ENCODE assay signal across 21 cellular contexts in genomic region chr21:44322621-44323325, GRCh38. TPM values are rescaled to one million over a fixed set of nuclear protein-coding genes. Genes with fewer than 3 reads are reported as not detected.
DNase-seq lines count a peak whose midpoint lies in the region; ATAC-seq and TF ChIP-seq lines count a peak whose summit lies in the region.
"Had no signal": no experiment of that assay in that cellular context is flagged by ENCODE, and none has a peak within 500 bp of the region (broad histone marks: within the 10 kb centered on the region; RNA-seq: fewer than 3 reads in every experiment).

No MANE protein-coding gene starts in this region.

- H2BK12ac ChIP-seq in neuronal stem cell (ENCODE audit: low read length) = no peak overlapping the region

- H2BK15ac ChIP-seq in neuronal stem cell (ENCODE audit: low read length) = no peak overlapping the region

- H3K27me3 ChIP-seq in neuronal stem cell (ENCODE audit: control insufficient read depth in 3 of 3, insufficient read depth in 3 of 3, low read depth in 1 of 3, low read length in 3 of 3) (no peaks in the 10 kb centered on the region), upper lobe of right lung (no peaks in the 10 kb centered on the region)
- H3K27me3 ChIP-seq: BE2C had no signal

- intact Hi-C loops in upper lobe of right lung (cut with DNase I) = no loop called here
- intact Hi-C loops in activated CD4-positive, alpha-beta T cell treated with anti-CD3 and anti-CD28 coated beads, Interleukin-2, amount 10 ng/mL, durations not matched to agents 24 days and 14 days (cut with micrococcal nuclease) = no loop called here

- H3K27ac Mint-ChIP-seq in activated T-cell treated with anti-CD3 and anti-CD28 coated beads, Interleukin-2, amount 50 U/mL, for 24 hours = peak overlapping the region; percentile 63
- H3K27ac Mint-ChIP-seq in activated CD4-positive, alpha-beta T cell treated with anti-CD3 and anti-CD28 coated beads, Interleukin-2, amount 10 ng/mL, durations not matched to agents 24 days and 14 days = no peak overlapping the region
- H3K27ac Mint-ChIP-seq: CD4-positive, CD25-positive, alpha-beta regulatory T cell had no signal

- H3K14ac ChIP-seq in neuronal stem cell (ENCODE audit: low read length) = no peak overlapping the region

- H4K91ac ChIP-seq in neuronal stem cell (ENCODE audit: low read depth, low read length, poor library complexity) = no peak overlapping the region

- no peaks in the 10 kb centered on the region for H3K27me3 Mint-ChIP-seq in activated T-cell treated with anti-CD3 and anti-CD28 coated beads, Interleukin-2, amount 50 U/mL, for 24 hours
- H3K27me3 Mint-ChIP-seq in activated CD4-positive, alpha-beta T cell treated with anti-CD3 and anti-CD28 coated beads, Interleukin-2, amount 10 ng/mL, durations not matched to agents 24 days and 14 days = no peaks in the 10 kb centered on the region
- H3K27me3 Mint-ChIP-seq: CD4-positive, CD25-positive, alpha-beta regulatory T cell; CD8-positive, alpha-beta memory T cell had no signal

- H3K9me3 ChIP-seq in neuronal stem cell (replicated peaks in 1 of 2; ENCODE audit: control insufficient read depth in 2 of 2, insufficient read depth in 1 of 2, low read depth in 1 of 2, low read length in 2 of 2) (no peaks in the 10 kb centered on the region), upper lobe of right lung (no peaks in the 10 kb centered on the region)
- H3K9me3 ChIP-seq: BE2C, HAP-1 had no signal

- H3K4me1 ChIP-seq in neuronal stem cell (ENCODE audit: control insufficient read depth in 2 of 2, insufficient read depth in 1 of 2, low read depth in 1 of 2, low read length in 2 of 2) = no peaks in the 10 kb centered on the region
- no peaks in the 10 kb centered on the region for H3K4me1 ChIP-seq in upper lobe of right lung
- H3K4me1 ChIP-seq: HAP-1 had no signal

- no peak for TF ChIP-seq CTCF in upper lobe of right lung (IDR thresholded peaks at IDR 0.05)

- no peak overlapping the region for H3K4me3 ChIP-seq in neuronal stem cell (ENCODE audit: low read length in 2 of 2)
- H3K4me3 ChIP-seq in upper lobe of right lung = no peak overlapping the region
- H3K4me3 ChIP-seq: GM23248, HAP-1 had no signal

- no peak overlapping the region for H2BK120ac ChIP-seq in neuronal stem cell (ENCODE audit: low read depth, low read length)

- no peak overlapping the region for H2AFZ ChIP-seq in neuronal stem cell (ENCODE audit: low read length)
- H2AFZ ChIP-seq: GM23248 had no signal

- H3K23ac ChIP-seq in neuronal stem cell (ENCODE audit: low read depth, low read length, poor library complexity) = no peak overlapping the region

- H4K8ac ChIP-seq in neuronal stem cell (ENCODE audit: low read depth, low read length) = no peak overlapping the region

- no peaks in the 10 kb centered on the region for H3K4me1 Mint-ChIP-seq in activated T-cell treated with anti-CD3 and anti-CD28 coated beads, Interleukin-2, amount 50 U/mL, for 24 hours (ENCODE audit: low read depth)
- H3K4me1 Mint-ChIP-seq in activated CD4-positive, alpha-beta T cell treated with anti-CD3 and anti-CD28 coated beads, Interleukin-2, amount 10 ng/mL, durations not matched to agents 24 days and 14 days = no peaks in the 10 kb centered on the region
- H3K4me1 Mint-ChIP-seq: CD4-positive, CD25-positive, alpha-beta regulatory T cell; CD8-positive, alpha-beta memory T cell had no signal

- no peak overlapping the region for H3K4ac ChIP-seq in neuronal stem cell (ENCODE audit: low read length)

- no peak overlapping the region for H2BK5ac ChIP-seq in neuronal stem cell (ENCODE audit: low read length)

- H3K9ac ChIP-seq in neuronal stem cell (ENCODE audit: low read depth, low read length, poor library complexity) = peak overlapping the region; percentile 2
- H3K9ac ChIP-seq: GM23248 had no signal

- WGBS in neuronal stem cell (ENCODE audit: extremely low coverage in 2 of 2, insufficient read length in 2 of 2, insufficient replicate concordance in 1 of 2), 2 donors = no CpG with 5 or more reads among the region's 38 CpGs

- no peak overlapping the region for H3K4me2 ChIP-seq in neuronal stem cell (ENCODE audit: insufficient read depth, low read length, poor library complexity, severe bottlenecking)

- H3K18ac ChIP-seq in neuronal stem cell (ENCODE audit: low read length) = no peak overlapping the region

- H3K9me3 Mint-ChIP-seq in activated T-cell treated with anti-CD3 and anti-CD28 coated beads, Interleukin-2, amount 50 U/mL, for 24 hours = no peaks in the 10 kb centered on the region
- no peaks in the 10 kb centered on the region for H3K9me3 Mint-ChIP-seq in activated CD4-positive, alpha-beta T cell treated with anti-CD3 and anti-CD28 coated beads, Interleukin-2, amount 10 ng/mL, durations not matched to agents 24 days and 14 days
- H3K9me3 Mint-ChIP-seq: CD8-positive, alpha-beta memory T cell had no signal

- no peak overlapping the region for H3K4me3 Mint-ChIP-seq in activated T-cell treated with anti-CD3 and anti-CD28 coated beads, Interleukin-2, amount 50 U/mL, for 24 hours
- no peak overlapping the region for H3K4me3 Mint-ChIP-seq in activated CD4-positive, alpha-beta T cell treated with anti-CD3 and anti-CD28 coated beads, Interleukin-2, amount 10 ng/mL, durations not matched to agents 24 days and 14 days
- H3K4me3 Mint-ChIP-seq: CD8-positive, alpha-beta memory T cell had no signal

- H3K27ac ChIP-seq in neuronal stem cell (replicated peaks; ENCODE audit: low read length) = no peak overlapping the region
- no peak overlapping the region for H3K27ac ChIP-seq in upper lobe of right lung
- H3K27ac ChIP-seq: GM23248, HL-60 had no signal

- peaks cover 8 to 91% of the 10 kb centered on the region in 2 donors for H3K36me3 ChIP-seq in neuronal stem cell (replicated peaks in 1 of 2; ENCODE audit: control insufficient read depth in 2 of 2, insufficient read depth in 2 of 2, low read length in 2 of 2)
- peaks cover 80% of the 10 kb centered on the region for H3K36me3 ChIP-seq in upper lobe of right lung

- H2AK5ac ChIP-seq in neuronal stem cell (ENCODE audit: low read depth, low read length) = no peak overlapping the region

- H3K36me3 Mint-ChIP-seq in activated T-cell treated with anti-CD3 and anti-CD28 coated beads, Interleukin-2, amount 50 U/mL, for 24 hours (ENCODE audit: low read depth) = peaks cover 67% of the 10 kb centered on the region
- H3K36me3 Mint-ChIP-seq in activated CD4-positive, alpha-beta T cell treated with anti-CD3 and anti-CD28 coated beads, Interleukin-2, amount 10 ng/mL, durations not matched to agents 24 days and 14 days (ENCODE audit: low read depth) = peaks cover 22% of the 10 kb centered on the region
- H3K36me3 Mint-ChIP-seq: CD4-positive, CD25-positive, alpha-beta regulatory T cell had no signal

- peaks cover 8% of the 10 kb centered on the region for H3K79me1 ChIP-seq in neuronal stem cell (ENCODE audit: low read depth, low read length)

- ATAC-seq in upper lobe of right lung = no peak

- DNase-seq in activated T-cell treated with anti-CD3 and anti-CD28 coated beads, Interleukin-2, amount 50 U/mL, for 24 hours = no peak
- no peak for DNase-seq in activated T-cell treated with anti-CD3 and anti-CD28 coated beads, Interleukin-2, amount 50 U/mL, for 1 hour
- DNase-seq in Ammon's horn (ENCODE audit: low spot score) (peak; percentile 45), cerebellar cortex (ENCODE audit: low spot score) (peak; percentile 59), neuronal stem cell (ENCODE audit: low spot score) (no peak), upper lobe of right lung (no peak)
- no peak for DNase-seq in activated CD4-positive, alpha-beta T cell treated with anti-CD3 and anti-CD28 coated beads, Interleukin-2, amount 50 U/mL, for 48 hours
- no peak for DNase-seq in activated CD4-positive, alpha-beta T cell treated with anti-CD3 and anti-CD28 coated beads, Interleukin-2, amount 10 ng/mL, durations not matched to agents 24 days and 14 days
- DNase-seq: 8988T; BE2C; C1 segment of cervical spinal cord; CD4-positive, CD25-positive, alpha-beta regulatory T cell; CD8-positive, alpha-beta memory T cell; COR-L47; GDM1; GM23248; IMR-90 had no signal

RNA-seq across cellular contexts. Expression of gene CFAP410, which starts 16.4 kb away (rescaled TPM):
- 13.0 TPM for polyA plus RNA-seq in neuronal stem cell (2013, experiment 1 of 2)
- 12.0 TPM for polyA plus RNA-seq in neuronal stem cell (2013, experiment 2 of 2)
- 25.4 TPM for total RNA-seq in upper lobe of right lung
- total RNA-seq in activated CD4-positive, alpha-beta T cell treated with anti-CD3 and anti-CD28 coated beads, Interleukin-2, amount 10 ng/mL, durations not matched to agents 24 days and 14 days = 15.1 and 18.5 TPM in 2 replicates

RNA-seq across cellular contexts. Expression of gene PFKL, which starts 22.9 kb away (rescaled TPM):
- 37.4 TPM for polyA plus RNA-seq in neuronal stem cell (2013, experiment 1 of 2)
- 35.9 TPM for polyA plus RNA-seq in neuronal stem cell (2013, experiment 2 of 2)
- total RNA-seq in upper lobe of right lung = 101 TPM
- 157 and 162 TPM in 2 replicates for total RNA-seq in activated CD4-positive, alpha-beta T cell treated with anti-CD3 and anti-CD28 coated beads, Interleukin-2, amount 10 ng/mL, durations not matched to agents 24 days and 14 days

RNA-seq across cellular contexts. Expression of gene TRPM2, which starts 30.6 kb away (rescaled TPM):
- 0.03 TPM for polyA plus RNA-seq in neuronal stem cell (2013, experiment 1 of 2)
- polyA plus RNA-seq in neuronal stem cell (2013, experiment 2 of 2) = 0.03 TPM
- total RNA-seq in upper lobe of right lung = 10.0 TPM
- total RNA-seq in activated CD4-positive, alpha-beta T cell treated with anti-CD3 and anti-CD28 coated beads, Interleukin-2, amount 10 ng/mL, durations not matched to agents 24 days and 14 days = 9.1 and 9.8 TPM in 2 replicates
- total RNA-seq: IMR-90 had no signal
- polyA plus RNA-seq: GM23248, IMR-90 had no signal

RNA-seq across cellular contexts. Expression of gene AIRE, which starts 37.1 kb away (rescaled TPM):
- polyA plus RNA-seq in neuronal stem cell (2013, experiment 1 of 2) = not detected
- polyA plus RNA-seq in neuronal stem cell (2013, experiment 2 of 2) = not detected
- not detected for total RNA-seq in upper lobe of right lung
- total RNA-seq in activated CD4-positive, alpha-beta T cell treated with anti-CD3 and anti-CD28 coated beads, Interleukin-2, amount 10 ng/mL, durations not matched to agents 24 days and 14 days = 0.05 TPM in 1 of 2 replicates, not detected in the other
- total RNA-seq: CD8-positive, alpha-beta memory T cell; GM23248; H4; HT1080; IMR-90 had no signal
- polyA plus RNA-seq: GM23248 had no signal

Comparison
In these comparisons a context has a peak if more than half of its experiments do, and no peak if none do; other contexts are left out.
1. DNase-seq: peak in Ammon's horn (single experiment) and cerebellar cortex (single experiment); none in activated T-cell treated with anti-CD3 and anti-CD28 coated beads, Interleukin-2, amount 50 U/mL, for 24 hours (single experiment), activated T-cell treated with anti-CD3 and anti-CD28 coated beads, Interleukin-2, amount 50 U/mL, for 1 hour (single experiment), neuronal stem cell (single experiment), activated CD4-positive, alpha-beta T cell treated with anti-CD3 and anti-CD28 coated beads, Interleukin-2, amount 50 U/mL, for 48 hours (0 of 2), upper lobe of right lung (single experiment) and activated CD4-positive, alpha-beta T cell treated with anti-CD3 and anti-CD28 coated beads, Interleukin-2, amount 10 ng/mL, durations not matched to agents 24 days and 14 days (single experiment).